In genomic region chr7:22665816-22666375, GRCh38 we compare ENCODE assay signal across 1 cellular context.
TF ChIP-seq lines count a peak whose summit lies in the region.

No MANE protein-coding gene starts in this region.

TF ChIP-seq in GM23338, 12 proteins besides CTCF, POLR2A, EP300 and RAD21 (continued from another document):
- TF ChIP-seq REST (IDR thresholded peaks at IDR 0.05; ENCODE audit: unreplicated experiment) (no peak), NANOG (IDR thresholded peaks at IDR 0.05; ENCODE audit: borderline replicate concordance) (no peak)
